In the genomic region with DNA sequence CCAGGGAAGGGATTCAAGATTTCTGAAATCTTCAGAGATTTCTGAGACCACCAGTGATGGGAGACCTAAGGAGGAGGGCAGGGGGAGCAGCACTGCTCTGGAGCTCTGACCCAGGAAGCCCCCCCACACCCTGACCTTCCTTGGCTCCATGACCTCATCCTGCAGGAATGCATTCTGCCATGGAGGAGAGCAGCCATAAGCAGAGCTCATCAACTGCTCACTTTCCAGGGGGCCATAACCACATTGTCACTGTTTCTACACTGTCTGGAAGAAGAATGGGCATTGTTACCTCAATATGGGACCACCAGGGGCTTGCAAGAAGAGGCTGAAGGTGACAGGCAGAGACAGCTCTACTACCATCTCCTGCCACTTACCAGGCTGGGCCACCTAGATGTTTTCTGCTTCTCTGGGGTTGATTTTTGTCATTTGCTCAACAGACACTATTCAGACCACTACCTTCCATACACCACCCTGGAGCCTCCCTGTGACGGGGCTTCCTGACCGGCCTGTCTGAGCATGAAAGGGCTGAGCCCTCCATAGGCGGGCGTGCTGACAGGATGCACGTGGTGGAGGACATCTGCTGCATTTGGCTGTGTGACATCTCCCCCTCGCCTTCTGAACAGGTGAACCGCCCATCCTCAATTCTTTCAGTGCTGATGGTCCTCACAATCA, we compare ENCODE assay signal across 13 cellular contexts. TPM values are rescaled to one million over a fixed set of nuclear protein-coding genes. Genes with fewer than 3 reads are reported as not detected.
DNase-seq lines count a peak whose midpoint lies in the region; ATAC-seq and TF ChIP-seq lines count a peak whose summit lies in the region.
"Had no signal": no experiment of that assay in that cellular context is flagged by ENCODE, and none has a peak within 500 bp of the region (broad histone marks: within the 10 kb centered on the region; RNA-seq: fewer than 3 reads in every experiment).

No MANE protein-coding gene starts in this region.

- H3K4me1 ChIP-seq in neural progenitor cell: peaks cover 10% of the 10 kb centered on the region

- no peak for ATAC-seq in GM21723 (IDR thresholded peaks at IDR 0.05; ENCODE audit: unreplicated experiment)
- ATAC-seq: body of pancreas, Panc1 had no signal

- no peaks in the 10 kb centered on the region for H3K27me3 ChIP-seq in neural progenitor cell
- H3K27me3 ChIP-seq: body of pancreas had no signal

- H3K36me3 ChIP-seq in neural progenitor cell: no peaks in the 10 kb centered on the region

- peak; percentile 85 for DNase-seq in ELR (ENCODE audit: low read depth)
- DNase-seq in NCI-H2171 treated with DMSO at 0.1 percent for 48 hours (lab: John Stamatoyannopoulos, UW): peak; percentile 81
- DNase-seq in endothelial cell (ENCODE audit: low spot score): no peak
- DNase-seq in neural progenitor cell (ENCODE audit: low spot score): peak; percentile 35
- DNase-seq in AML-193 (lab: John Stamatoyannopoulos, UW): no peak
- DNase-seq in NCI-H748 (lab: John Stamatoyannopoulos, UW; ENCODE audit: unreplicated experiment): no peak
- DNase-seq in activated T-cell treated with anti-CD3 and anti-CD28 coated beads for 4 hours: no peak
- DNase-seq: activated CD4-positive, alpha-beta T cell treated with anti-CD3 and anti-CD28 coated beads, Interleukin-2, amount 50 U/mL, for 1 hour; head of caudate nucleus; MM.1S had no signal

- H3K4me3 ChIP-seq in neural progenitor cell: no peak overlapping the region
- H3K4me3 ChIP-seq: body of pancreas had no signal

- H4K20me1 ChIP-seq in neural progenitor cell (ENCODE audit: low read depth): peaks cover 15% of the 10 kb centered on the region

- H3F3A ChIP-seq in neural progenitor cell (ENCODE audit: low read depth): peaks cover 4% of the 10 kb centered on the region

- no peak overlapping the region for H2AFZ ChIP-seq in neural progenitor cell (replicated peaks)

- H3K4me1 Mint-ChIP-seq in endothelial cell (ENCODE audit: unreplicated experiment) (peaks cover 8% of the 10 kb centered on the region), neural progenitor cell (peaks cover 32% of the 10 kb centered on the region)

- H3K9ac ChIP-seq in neural progenitor cell: no peak overlapping the region

- no peaks in the 10 kb centered on the region for H3K9me3 ChIP-seq in neural progenitor cell (ENCODE audit: low read depth)
- H3K9me3 ChIP-seq: body of pancreas had no signal

- TF ChIP-seq CTCF in endothelial cell (IDR thresholded peaks at IDR 0.05; ENCODE audit: unreplicated experiment): no peak
- TF ChIP-seq CTCF in neural progenitor cell (IDR thresholded peaks at IDR 0.05): no peak

- H3K36me3 Mint-ChIP-seq in endothelial cell (ENCODE audit: low read depth, unreplicated experiment) (peaks cover 8% of the 10 kb centered on the region), neural progenitor cell (no peaks in the 10 kb centered on the region)

- peaks cover 2% of the 10 kb centered on the region for H3K27me3 Mint-ChIP-seq in endothelial cell (ENCODE audit: unreplicated experiment)
- H3K27me3 Mint-ChIP-seq in neural progenitor cell (ENCODE audit: insufficient read depth, low read depth): peaks cover 10% of the 10 kb centered on the region

- H3K27ac Mint-ChIP-seq in endothelial cell (ENCODE audit: unreplicated experiment): peak overlapping the region; percentile 18
- peak overlapping the region; percentile 50 for H3K27ac Mint-ChIP-seq in neural progenitor cell

- peaks cover 26% of the 10 kb centered on the region for H3K79me2 ChIP-seq in neural progenitor cell (ENCODE audit: low read depth)

- H3K4me2 ChIP-seq in neural progenitor cell: no peak overlapping the region

- H3K9me3 Mint-ChIP-seq in endothelial cell (ENCODE audit: unreplicated experiment): no peaks in the 10 kb centered on the region
- H3K9me3 Mint-ChIP-seq in neural progenitor cell: no peaks in the 10 kb centered on the region

- H3K4me3 Mint-ChIP-seq in endothelial cell (ENCODE audit: unreplicated experiment): no peak overlapping the region
- H3K4me3 Mint-ChIP-seq in neural progenitor cell: no peak overlapping the region

- no peak overlapping the region for H3K27ac ChIP-seq in neural progenitor cell
- H3K27ac ChIP-seq: body of pancreas had no signal

RNA-seq across cellular contexts. Expression of gene TSC1, which starts 2.3 kb away (rescaled TPM):
- total RNA-seq in endothelial cell (ENCODE audit: unreplicated experiment) (65.3 TPM), neural progenitor cell (ENCODE audit: low replicate concordance) (44.9 and 64.9 TPM in 2 replicates)

RNA-seq across cellular contexts. Expression of gene GFI1B, which starts 31.7 kb away (rescaled TPM):
- total RNA-seq in endothelial cell (ENCODE audit: unreplicated experiment): not detected
- 0.28 TPM in 1 of 2 replicates, not detected in the other for total RNA-seq in neural progenitor cell (ENCODE audit: low replicate concordance)
- total RNA-seq: body of pancreas had no signal

Comparison
In these comparisons a context has a peak if more than half of its experiments do, and no peak if none do; other contexts are left out.
1. DNase-seq: peak in ELR (single experiment), NCI-H2171 treated with DMSO at 0.1 percent for 48 hours (single experiment) and neural progenitor cell (single experiment); none in endothelial cell (single experiment), AML-193 (0 of 2), NCI-H748 (single experiment) and activated T-cell treated with anti-CD3 and anti-CD28 coated beads for 4 hours (single experiment).